In the genomic region with DNA sequence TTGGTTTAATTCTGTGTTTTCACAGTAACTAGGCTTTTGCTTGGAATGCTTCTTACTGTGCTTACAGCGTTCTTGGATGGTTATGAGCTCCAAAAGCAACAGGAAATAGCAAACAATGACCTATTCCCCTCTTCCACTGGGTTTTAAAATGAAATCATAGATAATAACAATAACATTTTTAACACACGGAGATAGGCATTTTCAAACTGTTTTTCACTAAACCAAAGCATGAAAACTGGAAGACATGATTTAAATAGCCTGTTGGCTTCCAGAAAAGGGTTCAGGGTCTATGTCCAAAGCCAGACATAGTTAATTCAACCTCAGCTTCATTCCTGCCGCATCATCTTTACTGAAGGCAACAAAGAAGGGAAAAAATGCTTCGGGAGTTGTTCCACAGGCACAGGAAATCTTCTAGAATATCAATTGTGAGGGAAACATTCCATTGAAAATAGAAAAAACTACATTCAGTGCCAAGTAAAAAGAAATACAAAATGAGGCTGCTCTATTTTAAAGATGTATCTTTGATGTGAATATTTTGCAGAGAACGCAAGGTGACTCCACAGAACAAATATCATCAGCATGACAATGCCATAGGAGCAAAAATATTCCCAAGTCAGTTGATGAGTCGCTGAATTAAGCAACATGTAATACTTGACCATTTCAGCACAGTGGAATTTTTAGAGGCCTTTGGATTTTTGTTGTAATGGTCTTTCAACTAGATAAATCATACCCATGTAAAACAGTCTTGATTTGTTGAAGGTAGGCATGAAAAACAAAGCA, we compare ENCODE assay signal across 1 cellular context.
TF ChIP-seq lines count a peak whose summit lies in the region.

No MANE protein-coding gene starts in this region.

TF ChIP-seq in liver, 16 proteins besides CTCF, POLR2A, EP300 and RAD21:
- TF ChIP-seq, protein P1, sequence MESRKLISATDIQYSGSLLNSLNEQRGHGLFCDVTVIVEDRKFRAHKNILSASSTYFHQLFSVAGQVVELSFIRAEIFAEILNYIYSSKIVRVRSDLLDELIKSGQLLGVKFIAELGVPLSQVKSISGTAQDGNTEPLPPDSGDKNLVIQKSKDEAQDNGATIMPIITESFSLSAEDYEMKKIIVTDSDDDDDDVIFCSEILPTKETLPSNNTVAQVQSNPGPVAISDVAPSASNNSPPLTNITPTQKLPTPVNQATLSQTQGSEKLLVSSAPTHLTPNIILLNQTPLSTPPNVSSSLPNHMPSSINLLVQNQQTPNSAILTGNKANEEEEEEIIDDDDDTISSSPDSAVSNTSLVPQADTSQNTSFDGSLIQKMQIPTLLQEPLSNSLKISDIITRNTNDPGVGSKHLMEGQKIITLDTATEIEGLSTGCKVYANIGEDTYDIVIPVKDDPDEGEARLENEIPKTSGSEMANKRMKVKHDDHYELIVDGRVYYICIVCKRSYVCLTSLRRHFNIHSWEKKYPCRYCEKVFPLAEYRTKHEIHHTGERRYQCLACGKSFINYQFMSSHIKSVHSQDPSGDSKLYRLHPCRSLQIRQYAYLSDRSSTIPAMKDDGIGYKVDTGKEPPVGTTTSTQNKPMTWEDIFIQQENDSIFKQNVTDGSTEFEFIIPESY (IDR thresholded peaks at IDR 0.05), result no peak
- TF ChIP-seq TAF1 (conservative IDR thresholded peaks at IDR 0.05), result no peak
- no peak for TF ChIP-seq YY1 (IDR thresholded peaks at IDR 0.05)
- TF ChIP-seq, protein P2, sequence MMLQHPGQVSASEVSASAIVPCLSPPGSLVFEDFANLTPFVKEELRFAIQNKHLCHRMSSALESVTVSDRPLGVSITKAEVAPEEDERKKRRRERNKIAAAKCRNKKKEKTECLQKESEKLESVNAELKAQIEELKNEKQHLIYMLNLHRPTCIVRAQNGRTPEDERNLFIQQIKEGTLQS (IDR thresholded peaks at IDR 0.05), result no peak
- TF ChIP-seq SP1 (IDR thresholded peaks at IDR 0.05), result peak; percentile 30
- peak; percentile 95 for TF ChIP-seq NR2F2 (IDR thresholded peaks at IDR 0.05)
- TF ChIP-seq HNF4A (conservative IDR thresholded peaks at IDR 0.05), result no peak
- TF ChIP-seq EGR1 (IDR thresholded peaks at IDR 0.05; ENCODE audit: low read depth in 2 of 2), result no peak
- TF ChIP-seq, protein P3, sequence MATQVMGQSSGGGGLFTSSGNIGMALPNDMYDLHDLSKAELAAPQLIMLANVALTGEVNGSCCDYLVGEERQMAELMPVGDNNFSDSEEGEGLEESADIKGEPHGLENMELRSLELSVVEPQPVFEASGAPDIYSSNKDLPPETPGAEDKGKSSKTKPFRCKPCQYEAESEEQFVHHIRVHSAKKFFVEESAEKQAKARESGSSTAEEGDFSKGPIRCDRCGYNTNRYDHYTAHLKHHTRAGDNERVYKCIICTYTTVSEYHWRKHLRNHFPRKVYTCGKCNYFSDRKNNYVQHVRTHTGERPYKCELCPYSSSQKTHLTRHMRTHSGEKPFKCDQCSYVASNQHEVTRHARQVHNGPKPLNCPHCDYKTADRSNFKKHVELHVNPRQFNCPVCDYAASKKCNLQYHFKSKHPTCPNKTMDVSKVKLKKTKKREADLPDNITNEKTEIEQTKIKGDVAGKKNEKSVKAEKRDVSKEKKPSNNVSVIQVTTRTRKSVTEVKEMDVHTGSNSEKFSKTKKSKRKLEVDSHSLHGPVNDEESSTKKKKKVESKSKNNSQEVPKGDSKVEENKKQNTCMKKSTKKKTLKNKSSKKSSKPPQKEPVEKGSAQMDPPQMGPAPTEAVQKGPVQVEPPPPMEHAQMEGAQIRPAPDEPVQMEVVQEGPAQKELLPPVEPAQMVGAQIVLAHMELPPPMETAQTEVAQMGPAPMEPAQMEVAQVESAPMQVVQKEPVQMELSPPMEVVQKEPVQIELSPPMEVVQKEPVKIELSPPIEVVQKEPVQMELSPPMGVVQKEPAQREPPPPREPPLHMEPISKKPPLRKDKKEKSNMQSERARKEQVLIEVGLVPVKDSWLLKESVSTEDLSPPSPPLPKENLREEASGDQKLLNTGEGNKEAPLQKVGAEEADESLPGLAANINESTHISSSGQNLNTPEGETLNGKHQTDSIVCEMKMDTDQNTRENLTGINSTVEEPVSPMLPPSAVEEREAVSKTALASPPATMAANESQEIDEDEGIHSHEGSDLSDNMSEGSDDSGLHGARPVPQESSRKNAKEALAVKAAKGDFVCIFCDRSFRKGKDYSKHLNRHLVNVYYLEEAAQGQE (IDR thresholded peaks at IDR 0.05), result no peak
- TF ChIP-seq RXRA (IDR thresholded peaks at IDR 0.05), result peak in 1 of 2 donors; percentile 8
- TF ChIP-seq, protein P4, sequence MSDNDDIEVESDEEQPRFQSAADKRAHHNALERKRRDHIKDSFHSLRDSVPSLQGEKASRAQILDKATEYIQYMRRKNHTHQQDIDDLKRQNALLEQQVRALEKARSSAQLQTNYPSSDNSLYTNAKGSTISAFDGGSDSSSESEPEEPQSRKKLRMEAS (IDR thresholded peaks at IDR 0.05), result no peak
- TF ChIP-seq FOXA1 (IDR thresholded peaks at IDR 0.05), result no peak
- no peak for TF ChIP-seq FOXA2 (IDR thresholded peaks at IDR 0.05)
- peak in 1 of 2 donors; percentile 17 for TF ChIP-seq GABPA (IDR thresholded peaks at IDR 0.05 in 1 of 2, conservative IDR thresholded peaks at IDR 0.05 in 1 of 2)
- TF ChIP-seq JUND (IDR thresholded peaks at IDR 0.05), result no peak
- TF ChIP-seq HNF4G (IDR thresholded peaks at IDR 0.05), result no peak
